In the genomic region with DNA sequence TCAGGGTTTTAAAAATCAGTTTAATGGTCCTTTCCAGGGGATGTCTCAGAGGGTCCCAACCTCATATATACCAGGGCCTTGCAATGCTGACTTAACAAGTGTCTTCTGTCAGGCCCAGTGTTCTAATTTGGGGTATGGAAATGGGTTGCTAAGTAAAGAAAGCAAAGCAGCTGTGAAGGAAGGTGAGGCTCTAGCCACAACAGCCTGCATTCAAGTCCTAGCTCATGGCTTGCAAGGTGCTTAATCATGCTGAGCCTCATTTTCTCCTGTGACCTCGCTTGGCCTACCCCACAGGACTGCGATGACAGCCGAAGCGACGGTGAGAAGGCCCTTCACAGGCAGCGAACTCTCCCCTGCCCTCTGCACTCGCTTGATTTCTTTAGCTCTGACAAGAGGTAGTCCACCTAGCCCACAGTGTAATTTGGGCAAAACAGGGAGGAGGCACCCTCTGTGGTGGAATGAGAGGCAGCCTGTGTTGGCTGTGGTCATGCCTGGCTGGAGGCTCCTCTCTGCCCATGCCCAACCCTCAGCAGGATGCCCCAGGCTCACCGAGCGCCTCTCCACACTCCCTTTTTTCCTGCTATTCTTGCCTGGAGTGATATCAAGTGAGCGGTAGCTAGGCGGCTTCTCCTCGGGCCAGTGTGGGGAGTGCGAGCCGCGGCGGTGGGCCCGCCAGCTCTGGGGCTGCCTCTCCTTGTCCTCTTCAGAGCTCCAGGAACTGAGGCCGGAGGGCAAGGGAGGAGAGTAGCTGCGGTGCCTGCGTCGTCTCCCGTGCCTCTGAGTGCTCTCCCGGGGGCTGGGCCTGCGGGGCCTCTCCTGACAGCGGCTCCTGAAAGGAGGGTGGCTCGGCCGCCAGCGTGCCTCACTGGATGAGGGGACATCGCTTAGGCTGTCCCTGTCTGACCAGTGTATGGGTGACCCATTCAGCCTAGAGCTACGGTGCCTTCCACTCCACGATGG, we compare ENCODE assay signal across 12 cellular contexts. TPM values are rescaled to one million over a fixed set of nuclear protein-coding genes. Genes with fewer than 3 reads are reported as not detected.
DNase-seq lines count a peak whose midpoint lies in the region; ATAC-seq lines count a peak whose summit lies in the region.
"Had no signal": no experiment of that assay in that cellular context is flagged by ENCODE, and none has a peak within 500 bp of the region (broad histone marks: within the 10 kb centered on the region; RNA-seq: fewer than 3 reads in every experiment).

No MANE protein-coding gene starts in this region.

- DNase-seq in mesendoderm (no peak), NCI-H446 treated with DMSO at 0.1 percent for 48 hours (lab: John Stamatoyannopoulos, UW) (no peak), NOMO-1 (lab: John Stamatoyannopoulos, UW; ENCODE audit: unreplicated experiment in 2 of 2) (no peak), SKM-1 (lab: John Stamatoyannopoulos, UW; ENCODE audit: unreplicated experiment) (no peak)
- no peak for DNase-seq in activated CD8-positive, alpha-beta T cell treated with anti-CD3 and anti-CD28 coated beads, Interleukin-2, amount 10 ng/mL, durations not matched to agents 7 days and 5 days
- DNase-seq: activated CD4-positive, CD25-positive, alpha-beta regulatory T cell; Calu3; PC-3 had no signal

- H3K79me1 ChIP-seq in mesendoderm (ENCODE audit: low read length), result no peaks in the 10 kb centered on the region

- H3K4ac ChIP-seq in mesendoderm (ENCODE audit: low read depth, low read length), result no peak overlapping the region

- WGBS in mesendoderm (ENCODE audit: extremely low coverage, insufficient coverage, low lambda C conversion rate), result no CpG with 5 or more reads among the region's 31 CpGs

- no peaks in the 10 kb centered on the region for H3K36me3 ChIP-seq in mesendoderm (ENCODE audit: control insufficient read depth, insufficient read depth, low read length)

- H2BK5ac ChIP-seq in mesendoderm (ENCODE audit: low read length), result no peak overlapping the region

- no peak overlapping the region for H3K4me2 ChIP-seq in mesendoderm (ENCODE audit: low read length)

- H3K9ac ChIP-seq in mesendoderm (ENCODE audit: low read length), result no peak overlapping the region

- no peak overlapping the region for H3K4me3 ChIP-seq in mesendoderm (ENCODE audit: low read length)
- H3K4me3 ChIP-seq: pancreas had no signal

- ATAC-seq in GM18520 (IDR thresholded peaks at IDR 0.05; ENCODE audit: unreplicated experiment) (peak; percentile 49), GM21786 (IDR thresholded peaks at IDR 0.05; ENCODE audit: unreplicated experiment) (peak; percentile 63), HG03442 (IDR thresholded peaks at IDR 0.05; ENCODE audit: unreplicated experiment) (peak; percentile 46)
- no peak for ATAC-seq in activated CD8-positive, alpha-beta T cell treated with anti-CD3 and anti-CD28 coated beads, Interleukin-2, amount 10 ng/mL, durations not matched to agents 7 days and 5 days
- ATAC-seq: pancreas, PC-3 had no signal

- H4K5ac ChIP-seq in mesendoderm (ENCODE audit: low read length), result no peak overlapping the region

- H3K27me3 ChIP-seq in mesendoderm (ENCODE audit: insufficient read depth, low read length, poor library complexity), result no peaks in the 10 kb centered on the region
- H3K27me3 ChIP-seq: pancreas had no signal

- no peak overlapping the region for H3K27ac ChIP-seq in mesendoderm (ENCODE audit: low read depth, low read length)
- H3K27ac ChIP-seq: pancreas had no signal

- H3K18ac ChIP-seq in mesendoderm (ENCODE audit: low read length), result no peak overlapping the region

- H3K23ac ChIP-seq in mesendoderm (ENCODE audit: low read length), result no peak overlapping the region

- H3K27me3 Mint-ChIP-seq in activated CD8-positive, alpha-beta T cell treated with anti-CD3 and anti-CD28 coated beads, Interleukin-2, amount 10 ng/mL, durations not matched to agents 7 days and 5 days (ENCODE audit: low read depth), result peaks cover 8% of the 10 kb centered on the region

- H3K36me3 Mint-ChIP-seq in activated CD8-positive, alpha-beta T cell treated with anti-CD3 and anti-CD28 coated beads, Interleukin-2, amount 10 ng/mL, durations not matched to agents 7 days and 5 days (ENCODE audit: low read depth), result no peaks in the 10 kb centered on the region

- CTCF ChIA-PET in activated CD8-positive, alpha-beta T cell treated with anti-CD3 and anti-CD28 coated beads, Interleukin-2, amount 10 ng/mL, durations not matched to agents 7 days and 5 days (lab: Charles Lee), result no interaction called here

- no peak overlapping the region for H3K27ac Mint-ChIP-seq in activated CD8-positive, alpha-beta T cell treated with anti-CD3 and anti-CD28 coated beads, Interleukin-2, amount 10 ng/mL, durations not matched to agents 7 days and 5 days

- H2AK5ac ChIP-seq in mesendoderm (ENCODE audit: low read length), result no peak overlapping the region

- no peaks in the 10 kb centered on the region for H3K79me2 ChIP-seq in mesendoderm (ENCODE audit: control insufficient read depth, insufficient read depth, low read length)

- POLR2A ChIA-PET in activated CD8-positive, alpha-beta T cell treated with anti-CD3 and anti-CD28 coated beads, Interleukin-2, amount 10 ng/mL, durations not matched to agents 7 days and 5 days (lab: Charles Lee), result no interaction called here

- no peaks in the 10 kb centered on the region for H3K4me1 ChIP-seq in mesendoderm (ENCODE audit: control insufficient read depth, low read depth, low read length)

- no peak overlapping the region for H3K4me3 Mint-ChIP-seq in activated CD8-positive, alpha-beta T cell treated with anti-CD3 and anti-CD28 coated beads, Interleukin-2, amount 10 ng/mL, durations not matched to agents 7 days and 5 days

- H2BK120ac ChIP-seq in mesendoderm (ENCODE audit: low read depth, low read length), result no peak overlapping the region

- H3K4me1 Mint-ChIP-seq in activated CD8-positive, alpha-beta T cell treated with anti-CD3 and anti-CD28 coated beads, Interleukin-2, amount 10 ng/mL, durations not matched to agents 7 days and 5 days (ENCODE audit: low read depth), result peaks cover 26% of the 10 kb centered on the region

- no peaks in the 10 kb centered on the region for H3K9me3 Mint-ChIP-seq in activated CD8-positive, alpha-beta T cell treated with anti-CD3 and anti-CD28 coated beads, Interleukin-2, amount 10 ng/mL, durations not matched to agents 7 days and 5 days (ENCODE audit: insufficient read depth)

- H3K56ac ChIP-seq in mesendoderm (ENCODE audit: low read length), result peak overlapping the region; percentile 31

- no peak overlapping the region for H2BK15ac ChIP-seq in mesendoderm (replicated peaks; ENCODE audit: low read depth)

- no peak overlapping the region for H4K8ac ChIP-seq in mesendoderm (ENCODE audit: low read depth, low read length)

RNA-seq across cellular contexts. Expression of gene ILDR1, which starts 29.2 kb away (rescaled TPM):
- polyA plus RNA-seq in mesendoderm (2013, experiment 1 of 2), result 0.34 TPM
- 0.28 TPM for polyA plus RNA-seq in mesendoderm (2013, experiment 2 of 2)
- under 1 TPM in 1 of 2 experiments, not detected in 1; 0.16 TPM for total RNA-seq in activated CD8-positive, alpha-beta T cell treated with anti-CD3 and anti-CD28 coated beads, Interleukin-2, amount 10 ng/mL, durations not matched to agents 7 days and 5 days
